In genomic region chrX:136608295-136608933, GRCh38 we compare ENCODE assay signal across 9 cellular contexts. TPM values are rescaled to one million over a fixed set of nuclear protein-coding genes. Genes with fewer than 3 reads are reported as not detected.
DNase-seq lines count a peak whose midpoint lies in the region; ATAC-seq and TF ChIP-seq lines count a peak whose summit lies in the region.
"Had no signal": no experiment of that assay in that cellular context is flagged by ENCODE, and none has a peak within 500 bp of the region (broad histone marks: within the 10 kb centered on the region; RNA-seq: fewer than 3 reads in every experiment).

No MANE protein-coding gene starts in this region.

- TF ChIP-seq CTCF in AG04449 (IDR thresholded peaks at IDR 0.05; ENCODE audit: insufficient read depth, low read length, missing control alignments) (peak; percentile 4), Peyer's patch (IDR thresholded peaks at IDR 0.05) (peak in 4 of 6 experiments; percentile 16 to 44 (median 28))

- H3K9me3 ChIP-seq in Peyer's patch (no peaks in the 10 kb centered on the region), adipocyte (ENCODE audit: control insufficient read depth, low read length) (peaks cover 9% of the 10 kb centered on the region)
- H3K9me3 ChIP-seq: upper lobe of left lung had no signal

- H3K4me3 Mint-ChIP-seq in stimulated activated naive CD8-positive, alpha-beta T cell treated with anti-CD3 and anti-CD28 coated beads, Interleukin-15, Interleukin-2, amounts not matched to agents 100 ng/mL and 50 ng/mL, for 24 hours = no peak overlapping the region

- peak overlapping the region; percentile 40 for H3K27ac Mint-ChIP-seq in stimulated activated naive CD8-positive, alpha-beta T cell treated with anti-CD3 and anti-CD28 coated beads, Interleukin-15, Interleukin-2, amounts not matched to agents 100 ng/mL and 50 ng/mL, for 24 hours

- POLR2A ChIA-PET in AG04449 (lab: Yijun Ruan, JAX) = no interaction called here

- no peaks in the 10 kb centered on the region for H3K36me3 ChIP-seq in Peyer's patch
- no peaks in the 10 kb centered on the region for H3K36me3 ChIP-seq in adipocyte (ENCODE audit: control insufficient read depth, insufficient read depth, low read length, severe bottlenecking)
- H3K36me3 ChIP-seq: upper lobe of left lung had no signal

- peaks cover 42% of the 10 kb centered on the region for H3K4me1 Mint-ChIP-seq in stimulated activated naive CD8-positive, alpha-beta T cell treated with anti-CD3 and anti-CD28 coated beads, Interleukin-15, Interleukin-2, amounts not matched to agents 100 ng/mL and 50 ng/mL, for 24 hours (ENCODE audit: low read depth)

- H3K36me3 Mint-ChIP-seq in stimulated activated naive CD8-positive, alpha-beta T cell treated with anti-CD3 and anti-CD28 coated beads, Interleukin-15, Interleukin-2, amounts not matched to agents 100 ng/mL and 50 ng/mL, for 24 hours (ENCODE audit: low read depth) = no peaks in the 10 kb centered on the region

- ATAC-seq in GM18868 (IDR thresholded peaks at IDR 0.05; ENCODE audit: unreplicated experiment) = peak; percentile 42

- H3K27me3 ChIP-seq in Peyer's patch (no peaks in the 10 kb centered on the region), adipocyte (replicated peaks; ENCODE audit: control insufficient read depth, insufficient read depth, low read length) (no peaks in the 10 kb centered on the region)
- H3K27me3 ChIP-seq: upper lobe of left lung had no signal

- no peaks in the 10 kb centered on the region for H3K9me3 Mint-ChIP-seq in stimulated activated naive CD8-positive, alpha-beta T cell treated with anti-CD3 and anti-CD28 coated beads, Interleukin-15, Interleukin-2, amounts not matched to agents 100 ng/mL and 50 ng/mL, for 24 hours

- H3K9ac ChIP-seq in adipocyte (ENCODE audit: low read length) = no peak overlapping the region

- DNase-seq in AG04449 (ENCODE audit: low read depth, low spot score) (no peak), Peyer's patch (peak; percentile 33 to 67 (median 46)), adipocyte (ENCODE audit: low read depth) (peak; percentile 25), inferior parietal cortex (ENCODE audit: extremely low spot score) (peak; percentile 1), superior temporal gyrus (ENCODE audit: extremely low spot score) (no peak), NCI-H345 treated with DMSO at 0.1 percent for 48 hours (lab: John Stamatoyannopoulos, UW; ENCODE audit: unreplicated experiment) (no peak)

- H3K4me1 ChIP-seq in Peyer's patch (no peaks in the 10 kb centered on the region), adipocyte (ENCODE audit: control insufficient read depth, insufficient read depth, low read length) (peaks cover 6% of the 10 kb centered on the region)
- H3K4me1 ChIP-seq: upper lobe of left lung had no signal

- TF ChIP-seq POLR2A in Peyer's patch (IDR thresholded peaks at IDR 0.05) = no peak

- no peak overlapping the region for H3K4me3 ChIP-seq in AG04449 (ENCODE audit: low read depth, low read length)
- no peak overlapping the region for H3K4me3 ChIP-seq in Peyer's patch
- H3K4me3 ChIP-seq in adipocyte (ENCODE audit: low read length) = no peak overlapping the region
- H3K4me3 ChIP-seq: upper lobe of left lung had no signal

- no peak overlapping the region for H3K27ac ChIP-seq in Peyer's patch
- H3K27ac ChIP-seq: upper lobe of left lung had no signal

- CTCF ChIA-PET in AG04449 (lab: Yijun Ruan, JAX) = interaction anchor here (1.3 to 1.7 kb wide), 3 partner anchors 86 to 317 kb away, joined by 4 to 10 read pairs (median 6); no protein-coding TSS in a partner anchor

- no peaks in the 10 kb centered on the region for H3K27me3 Mint-ChIP-seq in stimulated activated naive CD8-positive, alpha-beta T cell treated with anti-CD3 and anti-CD28 coated beads, Interleukin-15, Interleukin-2, amounts not matched to agents 100 ng/mL and 50 ng/mL, for 24 hours

RNA-seq across cellular contexts. Expression of gene CD40LG, which starts 39.5 kb away (rescaled TPM):
- under 1 TPM in 1 of 4 donors, not detected in 3; 0.94 TPM for total RNA-seq in Peyer's patch

Comparison
In these comparisons a context has a peak if more than half of its experiments do, and no peak if none do; other contexts are left out.
1. DNase-seq: peak in Peyer's patch (3 of 3), adipocyte (single experiment) and inferior parietal cortex (single experiment); none in AG04449 (single experiment), superior temporal gyrus (single experiment) and NCI-H345 treated with DMSO at 0.1 percent for 48 hours (single experiment).